Comparison of ENCODE assay signal across 1 cellular context in the genomic region with DNA sequence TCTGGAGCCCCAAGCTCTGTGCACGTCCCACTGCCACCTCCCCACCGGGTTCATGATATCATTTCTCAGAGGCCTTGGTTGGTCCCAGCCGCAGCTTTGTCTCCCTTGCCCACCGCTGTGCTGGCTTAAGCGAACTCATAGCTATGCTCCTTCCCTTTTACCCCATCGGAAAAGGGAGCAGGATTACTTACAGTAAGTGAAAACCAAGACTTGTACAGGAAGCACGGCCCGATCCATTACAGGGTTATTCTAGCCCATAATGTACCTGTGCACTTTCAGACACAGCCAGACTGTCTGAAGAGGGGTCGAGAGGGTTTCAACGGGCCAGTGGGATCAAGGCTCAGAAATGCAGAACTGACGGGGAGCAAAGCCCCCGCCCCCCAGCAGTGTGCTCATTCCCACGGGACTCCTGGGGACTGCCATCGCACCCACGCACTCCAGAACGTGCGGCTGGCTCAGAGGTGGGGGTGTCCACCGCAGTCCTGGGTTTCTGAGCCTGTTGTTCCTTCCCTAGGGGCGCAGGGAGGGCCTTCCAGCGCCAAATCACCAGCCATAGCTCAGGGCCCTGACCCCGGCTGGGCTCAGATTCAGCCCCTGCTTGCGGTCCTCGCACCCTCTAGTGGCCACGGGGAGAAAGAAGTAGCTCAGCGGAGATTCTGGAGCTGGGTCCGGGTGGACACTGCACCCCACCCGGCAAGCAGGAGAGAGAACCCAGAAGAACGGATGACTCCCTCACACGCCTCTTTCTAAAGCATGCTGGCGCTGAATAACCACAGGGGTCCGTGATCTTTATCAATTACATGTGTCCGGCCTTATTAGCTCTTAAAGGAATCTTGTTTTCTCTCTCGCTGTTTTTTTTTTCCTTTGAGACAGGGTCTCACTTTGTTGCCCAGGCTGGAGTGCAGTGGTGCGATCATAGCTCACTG.
TF ChIP-seq lines count a peak whose summit lies in the region.

No MANE protein-coding gene starts in this region.

TF ChIP-seq in HepG2, 621 proteins besides CTCF, POLR2A, EP300 and RAD21 (continued from another document and continues in another):
- TF ChIP-seq ZNF816 (CRISPR knock-in tag; IDR thresholded peaks at IDR 0.05; ENCODE audit: borderline replicate concordance) (peak; percentile 81; the same call in 1 of the 2 replicates), ZNF333 (CRISPR knock-in tag; IDR thresholded peaks at IDR 0.05; ENCODE audit: borderline replicate concordance) (peak; percentile 58; the same call in 1 of the 2 replicates), ZMAT3 (CRISPR knock-in tag; conservative IDR thresholded peaks at IDR 0.05) (peak; percentile 52; the same call in 1 of the 2 replicates), DR1 (CRISPR knock-in tag; IDR thresholded peaks at IDR 0.05) (no peak), SSRP1 (CRISPR knock-in tag; IDR thresholded peaks at IDR 0.05) (no peak; the same call in 1 of the 2 replicates), SNRNP70 (IDR thresholded peaks at IDR 0.05; ENCODE audit: low read depth, low read length) (no peak), ZNF335 (CRISPR knock-in tag; IDR thresholded peaks at IDR 0.05) (peak; percentile 81), MAF1 (CRISPR knock-in tag; IDR thresholded peaks at IDR 0.05; ENCODE audit: borderline replicate concordance) (0 out of 2 replicates have a peak, but pooled peaks have one; percentile 51), AKAP8 (CRISPR knock-in tag; IDR thresholded peaks at IDR 0.05) (peak; percentile 59), FOXA1 (IDR thresholded peaks at IDR 0.05) (no peak), FOXA1 (CRISPR knock-in tag; IDR thresholded peaks at IDR 0.05) (no peak), ZNF558 (CRISPR knock-in tag; IDR thresholded peaks at IDR 0.05; ENCODE audit: borderline replicate concordance) (no peak), MBNL3 (CRISPR knock-in tag; conservative IDR thresholded peaks at IDR 0.05) (no peak), ZNF773 (CRISPR knock-in tag; IDR thresholded peaks at IDR 0.05; ENCODE audit: borderline replicate concordance) (0 out of 2 replicates have a peak, but pooled peaks have one; percentile 35), NKX3-1 (CRISPR knock-in tag; IDR thresholded peaks at IDR 0.05) (peak; percentile 46; the same call in 1 of the 2 replicates), ZC3H13 (CRISPR knock-in tag; IDR thresholded peaks at IDR 0.05) (no peak), ZFP62 (CRISPR knock-in tag; IDR thresholded peaks at IDR 0.05) (no peak), ZNF569 (CRISPR knock-in tag; IDR thresholded peaks at IDR 0.05; ENCODE audit: borderline replicate concordance) (no peak), ZNF552 (CRISPR knock-in tag; IDR thresholded peaks at IDR 0.05; ENCODE audit: borderline replicate concordance) (peak; percentile 81; the same call in 1 of the 2 replicates), GABPA (IDR thresholded peaks at IDR 0.05; ENCODE audit: low read depth, low read length) (no peak), GABPA (CRISPR knock-in tag; IDR thresholded peaks at IDR 0.05; ENCODE audit: low read depth) (no peak), NFKBIZ (CRISPR knock-in tag; IDR thresholded peaks at IDR 0.05) (no peak), ZNF780A (CRISPR knock-in tag; IDR thresholded peaks at IDR 0.05) (no peak), RARA (CRISPR knock-in tag; IDR thresholded peaks at IDR 0.05) (peak; percentile 73), ZNF460 (CRISPR knock-in tag; IDR thresholded peaks at IDR 0.05; ENCODE audit: borderline replicate concordance) (peak; percentile 22; the same call in 1 of the 2 replicates), ZKSCAN1 (IDR thresholded peaks at IDR 0.05; ENCODE audit: low read length) (0 out of 2 replicates have a peak, but pooled peaks have one; percentile 9), ZNF30 (CRISPR knock-in tag; IDR thresholded peaks at IDR 0.05) (no peak), ZFY (CRISPR knock-in tag; IDR thresholded peaks at IDR 0.05) (peak; percentile 74), SNAPC2 (CRISPR knock-in tag; IDR thresholded peaks at IDR 0.05) (peak; percentile 74; the same call in 1 of the 2 replicates), ZNF431 (CRISPR knock-in tag; IDR thresholded peaks at IDR 0.05; ENCODE audit: borderline replicate concordance, low read depth) (no peak), TARDBP (CRISPR knock-in tag; IDR thresholded peaks at IDR 0.05) (peak; percentile 92), ZNF207 (IDR thresholded peaks at IDR 0.05; ENCODE audit: borderline replicate concordance) (no peak), TEAD2 (CRISPR knock-in tag; IDR thresholded peaks at IDR 0.05) (no peak), KDM5A (IDR thresholded peaks at IDR 0.05; ENCODE audit: borderline replicate concordance, low read length) (no peak), ZNF20 (CRISPR knock-in tag; IDR thresholded peaks at IDR 0.05) (no peak), JARID2 (CRISPR knock-in tag; IDR thresholded peaks at IDR 0.05; ENCODE audit: insufficient replicate concordance) (no peak), ZKSCAN5 (CRISPR knock-in tag; IDR thresholded peaks at IDR 0.05) (no peak), XBP1 (CRISPR knock-in tag; IDR thresholded peaks at IDR 0.05) (no peak), HDAC2 (CRISPR knock-in tag; IDR thresholded peaks at IDR 0.05) (peak; percentile 81), ZNF274 (CRISPR knock-in tag; IDR thresholded peaks at IDR 0.05) (peak; percentile 64; the same call in 1 of the 2 replicates)
- TF ChIP-seq, protein P1, sequence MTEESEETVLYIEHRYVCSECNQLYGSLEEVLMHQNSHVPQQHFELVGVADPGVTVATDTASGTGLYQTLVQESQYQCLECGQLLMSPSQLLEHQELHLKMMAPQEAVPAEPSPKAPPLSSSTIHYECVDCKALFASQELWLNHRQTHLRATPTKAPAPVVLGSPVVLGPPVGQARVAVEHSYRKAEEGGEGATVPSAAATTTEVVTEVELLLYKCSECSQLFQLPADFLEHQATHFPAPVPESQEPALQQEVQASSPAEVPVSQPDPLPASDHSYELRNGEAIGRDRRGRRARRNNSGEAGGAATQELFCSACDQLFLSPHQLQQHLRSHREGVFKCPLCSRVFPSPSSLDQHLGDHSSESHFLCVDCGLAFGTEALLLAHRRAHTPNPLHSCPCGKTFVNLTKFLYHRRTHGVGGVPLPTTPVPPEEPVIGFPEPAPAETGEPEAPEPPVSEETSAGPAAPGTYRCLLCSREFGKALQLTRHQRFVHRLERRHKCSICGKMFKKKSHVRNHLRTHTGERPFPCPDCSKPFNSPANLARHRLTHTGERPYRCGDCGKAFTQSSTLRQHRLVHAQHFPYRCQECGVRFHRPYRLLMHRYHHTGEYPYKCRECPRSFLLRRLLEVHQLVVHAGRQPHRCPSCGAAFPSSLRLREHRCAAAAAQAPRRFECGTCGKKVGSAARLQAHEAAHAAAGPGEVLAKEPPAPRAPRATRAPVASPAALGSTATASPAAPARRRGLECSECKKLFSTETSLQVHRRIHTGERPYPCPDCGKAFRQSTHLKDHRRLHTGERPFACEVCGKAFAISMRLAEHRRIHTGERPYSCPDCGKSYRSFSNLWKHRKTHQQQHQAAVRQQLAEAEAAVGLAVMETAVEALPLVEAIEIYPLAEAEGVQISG (CRISPR knock-in tag; IDR thresholded peaks at IDR 0.05): peak; percentile 76
- TF ChIP-seq, protein P2, sequence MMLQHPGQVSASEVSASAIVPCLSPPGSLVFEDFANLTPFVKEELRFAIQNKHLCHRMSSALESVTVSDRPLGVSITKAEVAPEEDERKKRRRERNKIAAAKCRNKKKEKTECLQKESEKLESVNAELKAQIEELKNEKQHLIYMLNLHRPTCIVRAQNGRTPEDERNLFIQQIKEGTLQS (CRISPR knock-in tag; IDR thresholded peaks at IDR 0.05): peak; percentile 62; the same call in 1 of the 2 replicates
- TF ChIP-seq, protein P3, sequence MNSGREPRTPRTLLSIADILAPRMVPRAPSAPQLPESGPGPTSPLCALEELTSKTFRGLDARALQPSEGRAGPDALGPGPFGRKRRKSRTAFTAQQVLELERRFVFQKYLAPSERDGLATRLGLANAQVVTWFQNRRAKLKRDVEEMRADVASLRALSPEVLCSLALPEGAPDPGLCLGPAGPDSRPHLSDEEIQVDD (CRISPR knock-in tag; IDR thresholded peaks at IDR 0.05; ENCODE audit: borderline replicate concordance): no peak
- TF ChIP-seq, protein P4, sequence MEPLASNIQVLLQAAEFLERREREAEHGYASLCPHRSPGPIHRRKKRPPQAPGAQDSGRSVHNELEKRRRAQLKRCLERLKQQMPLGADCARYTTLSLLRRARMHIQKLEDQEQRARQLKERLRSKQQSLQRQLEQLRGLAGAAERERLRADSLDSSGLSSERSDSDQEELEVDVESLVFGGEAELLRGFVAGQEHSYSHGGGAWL (CRISPR knock-in tag; IDR thresholded peaks at IDR 0.05): peak; percentile 53; the same call in 1 of the 2 replicates
- TF ChIP-seq, protein P5, sequence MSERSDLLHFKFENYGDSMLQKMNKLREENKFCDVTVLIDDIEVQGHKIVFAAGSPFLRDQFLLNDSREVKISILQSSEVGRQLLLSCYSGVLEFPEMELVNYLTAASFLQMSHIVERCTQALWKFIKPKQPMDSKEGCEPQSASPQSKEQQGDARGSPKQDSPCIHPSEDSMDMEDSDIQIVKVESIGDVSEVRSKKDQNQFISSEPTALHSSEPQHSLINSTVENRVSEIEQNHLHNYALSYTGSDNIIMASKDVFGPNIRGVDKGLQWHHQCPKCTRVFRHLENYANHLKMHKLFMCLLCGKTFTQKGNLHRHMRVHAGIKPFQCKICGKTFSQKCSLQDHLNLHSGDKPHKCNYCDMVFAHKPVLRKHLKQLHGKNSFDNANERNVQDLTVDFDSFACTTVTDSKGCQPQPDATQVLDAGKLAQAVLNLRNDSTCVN (CRISPR knock-in tag; IDR thresholded peaks at IDR 0.05; ENCODE audit: borderline replicate concordance): peak; percentile 94
- TF ChIP-seq, protein P6, sequence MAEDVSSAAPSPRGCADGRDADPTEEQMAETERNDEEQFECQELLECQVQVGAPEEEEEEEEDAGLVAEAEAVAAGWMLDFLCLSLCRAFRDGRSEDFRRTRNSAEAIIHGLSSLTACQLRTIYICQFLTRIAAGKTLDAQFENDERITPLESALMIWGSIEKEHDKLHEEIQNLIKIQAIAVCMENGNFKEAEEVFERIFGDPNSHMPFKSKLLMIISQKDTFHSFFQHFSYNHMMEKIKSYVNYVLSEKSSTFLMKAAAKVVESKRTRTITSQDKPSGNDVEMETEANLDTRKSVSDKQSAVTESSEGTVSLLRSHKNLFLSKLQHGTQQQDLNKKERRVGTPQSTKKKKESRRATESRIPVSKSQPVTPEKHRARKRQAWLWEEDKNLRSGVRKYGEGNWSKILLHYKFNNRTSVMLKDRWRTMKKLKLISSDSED (CRISPR knock-in tag; IDR thresholded peaks at IDR 0.05): no peak
- TF ChIP-seq, protein P7, sequence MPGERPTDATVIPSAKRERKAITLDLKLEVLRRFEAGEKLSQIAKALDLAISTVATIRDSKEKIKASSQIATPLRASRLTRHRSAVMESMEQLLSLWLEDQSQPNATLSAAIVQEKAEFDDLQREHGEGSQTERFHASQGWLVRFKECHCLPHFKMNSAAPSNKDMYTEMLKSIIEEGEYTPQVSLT (CRISPR knock-in tag; IDR thresholded peaks at IDR 0.05; ENCODE audit: borderline replicate concordance, low read depth): no peak
- TF ChIP-seq, protein P8, sequence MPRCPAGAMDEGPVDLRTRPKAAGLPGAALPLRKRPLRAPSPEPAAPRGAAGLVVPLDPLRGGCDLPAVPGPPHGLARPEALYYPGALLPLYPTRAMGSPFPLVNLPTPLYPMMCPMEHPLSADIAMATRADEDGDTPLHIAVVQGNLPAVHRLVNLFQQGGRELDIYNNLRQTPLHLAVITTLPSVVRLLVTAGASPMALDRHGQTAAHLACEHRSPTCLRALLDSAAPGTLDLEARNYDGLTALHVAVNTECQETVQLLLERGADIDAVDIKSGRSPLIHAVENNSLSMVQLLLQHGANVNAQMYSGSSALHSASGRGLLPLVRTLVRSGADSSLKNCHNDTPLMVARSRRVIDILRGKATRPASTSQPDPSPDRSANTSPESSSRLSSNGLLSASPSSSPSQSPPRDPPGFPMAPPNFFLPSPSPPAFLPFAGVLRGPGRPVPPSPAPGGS (CRISPR knock-in tag; IDR thresholded peaks at IDR 0.05): peak; percentile 84
- TF ChIP-seq, protein P9, sequence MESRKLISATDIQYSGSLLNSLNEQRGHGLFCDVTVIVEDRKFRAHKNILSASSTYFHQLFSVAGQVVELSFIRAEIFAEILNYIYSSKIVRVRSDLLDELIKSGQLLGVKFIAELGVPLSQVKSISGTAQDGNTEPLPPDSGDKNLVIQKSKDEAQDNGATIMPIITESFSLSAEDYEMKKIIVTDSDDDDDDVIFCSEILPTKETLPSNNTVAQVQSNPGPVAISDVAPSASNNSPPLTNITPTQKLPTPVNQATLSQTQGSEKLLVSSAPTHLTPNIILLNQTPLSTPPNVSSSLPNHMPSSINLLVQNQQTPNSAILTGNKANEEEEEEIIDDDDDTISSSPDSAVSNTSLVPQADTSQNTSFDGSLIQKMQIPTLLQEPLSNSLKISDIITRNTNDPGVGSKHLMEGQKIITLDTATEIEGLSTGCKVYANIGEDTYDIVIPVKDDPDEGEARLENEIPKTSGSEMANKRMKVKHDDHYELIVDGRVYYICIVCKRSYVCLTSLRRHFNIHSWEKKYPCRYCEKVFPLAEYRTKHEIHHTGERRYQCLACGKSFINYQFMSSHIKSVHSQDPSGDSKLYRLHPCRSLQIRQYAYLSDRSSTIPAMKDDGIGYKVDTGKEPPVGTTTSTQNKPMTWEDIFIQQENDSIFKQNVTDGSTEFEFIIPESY (CRISPR knock-in tag; IDR thresholded peaks at IDR 0.05): peak; percentile 75
- TF ChIP-seq, protein P10, sequence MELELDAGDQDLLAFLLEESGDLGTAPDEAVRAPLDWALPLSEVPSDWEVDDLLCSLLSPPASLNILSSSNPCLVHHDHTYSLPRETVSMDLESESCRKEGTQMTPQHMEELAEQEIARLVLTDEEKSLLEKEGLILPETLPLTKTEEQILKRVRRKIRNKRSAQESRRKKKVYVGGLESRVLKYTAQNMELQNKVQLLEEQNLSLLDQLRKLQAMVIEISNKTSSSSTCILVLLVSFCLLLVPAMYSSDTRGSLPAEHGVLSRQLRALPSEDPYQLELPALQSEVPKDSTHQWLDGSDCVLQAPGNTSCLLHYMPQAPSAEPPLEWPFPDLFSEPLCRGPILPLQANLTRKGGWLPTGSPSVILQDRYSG (CRISPR knock-in tag; IDR thresholded peaks at IDR 0.05): 0 out of 2 replicates have a peak, but pooled peaks have one; percentile 41
- TF ChIP-seq, protein P11, sequence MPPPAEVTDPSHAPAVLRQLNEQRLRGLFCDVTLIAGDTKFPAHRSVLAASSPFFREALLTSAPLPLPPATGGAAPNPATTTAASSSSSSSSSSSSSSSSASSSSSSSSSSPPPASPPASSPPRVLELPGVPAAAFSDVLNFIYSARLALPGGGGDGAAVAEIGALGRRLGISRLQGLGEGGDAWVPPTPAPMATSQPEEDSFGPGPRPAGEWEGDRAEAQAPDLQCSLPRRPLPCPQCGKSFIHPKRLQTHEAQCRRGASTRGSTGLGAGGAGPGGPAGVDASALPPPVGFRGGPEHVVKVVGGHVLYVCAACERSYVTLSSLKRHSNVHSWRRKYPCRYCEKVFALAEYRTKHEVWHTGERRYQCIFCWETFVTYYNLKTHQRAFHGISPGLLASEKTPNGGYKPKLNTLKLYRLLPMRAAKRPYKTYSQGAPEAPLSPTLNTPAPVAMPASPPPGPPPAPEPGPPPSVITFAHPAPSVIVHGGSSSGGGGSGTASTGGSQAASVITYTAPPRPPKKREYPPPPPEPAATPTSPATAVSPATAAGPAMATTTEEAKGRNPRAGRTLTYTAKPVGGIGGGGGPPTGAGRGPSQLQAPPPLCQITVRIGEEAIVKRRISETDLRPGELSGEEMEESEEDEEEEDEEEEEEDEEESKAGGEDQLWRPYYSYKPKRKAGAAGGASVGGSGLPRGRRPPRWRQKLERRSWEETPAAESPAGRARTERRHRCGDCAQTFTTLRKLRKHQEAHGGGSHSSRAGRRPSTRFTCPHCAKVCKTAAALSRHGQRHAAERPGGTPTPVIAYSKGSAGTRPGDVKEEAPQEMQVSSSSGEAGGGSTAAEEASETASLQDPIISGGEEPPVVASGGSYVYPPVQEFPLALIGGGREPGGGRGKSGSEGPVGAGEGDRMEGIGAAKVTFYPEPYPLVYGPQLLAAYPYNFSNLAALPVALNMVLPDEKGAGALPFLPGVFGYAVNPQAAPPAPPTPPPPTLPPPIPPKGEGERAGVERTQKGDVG (CRISPR knock-in tag; IDR thresholded peaks at IDR 0.05; ENCODE audit: borderline replicate concordance): no peak
